In genomic region chr2:27489118-27489497, GRCh38 we compare ENCODE assay signal across 1 cellular context.
A peak's percentile ranks its signal among the peaks of the same experiment; 100 is the strongest.
TF ChIP-seq lines count a peak whose summit lies in the region.

No MANE protein-coding gene starts in this region.

TF ChIP-seq in HepG2, 621 proteins besides CTCF, POLR2A, EP300 and RAD21 (continues in another document):
- TF ChIP-seq ZNF253 (CRISPR knock-in tag; IDR thresholded peaks at IDR 0.05; ENCODE audit: borderline replicate concordance): no peak
- peak; percentile 33; the same call in 1 of the 2 replicates for TF ChIP-seq ZNF772 (CRISPR knock-in tag; IDR thresholded peaks at IDR 0.05)
- TF ChIP-seq FLYWCH1 (CRISPR knock-in tag; IDR thresholded peaks at IDR 0.05): no peak
- no peak for TF ChIP-seq PREB (CRISPR knock-in tag; IDR thresholded peaks at IDR 0.05)
- no peak for TF ChIP-seq ZNF33A (CRISPR knock-in tag; IDR thresholded peaks at IDR 0.05; ENCODE audit: borderline replicate concordance)
- TF ChIP-seq ARHGAP35 (CRISPR knock-in tag; IDR thresholded peaks at IDR 0.05; ENCODE audit: borderline replicate concordance): no peak
- TF ChIP-seq SRY (CRISPR knock-in tag; IDR thresholded peaks at IDR 0.05): no peak
- TF ChIP-seq ZNF775 (CRISPR knock-in tag; IDR thresholded peaks at IDR 0.05; ENCODE audit: borderline replicate concordance): no peak
- no peak for TF ChIP-seq ZNF326 (CRISPR knock-in tag; IDR thresholded peaks at IDR 0.05; ENCODE audit: borderline replicate concordance)
- TF ChIP-seq ZNF431 (CRISPR knock-in tag; IDR thresholded peaks at IDR 0.05; ENCODE audit: borderline replicate concordance, low read depth): peak; percentile 69; the same call in 1 of the 2 replicates
- TF ChIP-seq TSC22D2 (CRISPR knock-in tag; IDR thresholded peaks at IDR 0.05; ENCODE audit: borderline replicate concordance): no peak
- 0 out of 2 replicates have a peak, but pooled peaks have one; percentile 14 for TF ChIP-seq GATA4 (IDR thresholded peaks at IDR 0.05; ENCODE audit: borderline replicate concordance, low read depth)
- TF ChIP-seq ZNF142 (CRISPR knock-in tag; IDR thresholded peaks at IDR 0.05): 0 out of 2 replicates have a peak, but pooled peaks have one; percentile 28
- no peak for TF ChIP-seq ATF7 (IDR thresholded peaks at IDR 0.05)
- TF ChIP-seq ATF7 (CRISPR knock-in tag; IDR thresholded peaks at IDR 0.05): no peak
- peak; percentile 32; the same call in 1 of the 2 replicates for TF ChIP-seq ZFP41 (CRISPR knock-in tag; IDR thresholded peaks at IDR 0.05; ENCODE audit: borderline replicate concordance)
- no peak for TF ChIP-seq RBM39 (IDR thresholded peaks at IDR 0.05; ENCODE audit: low read depth, low read length, poor library complexity, severe bottlenecking)
- peak; percentile 34; the same call in 1 of the 2 replicates for TF ChIP-seq POGZ (CRISPR knock-in tag; IDR thresholded peaks at IDR 0.05)
- TF ChIP-seq GLI4 (CRISPR knock-in tag; IDR thresholded peaks at IDR 0.05; ENCODE audit: borderline replicate concordance): peak; percentile 42; the same call in 1 of the 2 replicates
- TF ChIP-seq ZNF619 (CRISPR knock-in tag; IDR thresholded peaks at IDR 0.05): 0 out of 2 replicates have a peak, but pooled peaks have one; percentile 11
- peak; percentile 70 for TF ChIP-seq ZNF121 (CRISPR knock-in tag; IDR thresholded peaks at IDR 0.05)
- no peak for TF ChIP-seq ARID4A (CRISPR knock-in tag; IDR thresholded peaks at IDR 0.05; ENCODE audit: borderline replicate concordance)
- TF ChIP-seq MAFG (CRISPR knock-in tag; IDR thresholded peaks at IDR 0.05): no peak
- TF ChIP-seq NFATC3 (CRISPR knock-in tag; IDR thresholded peaks at IDR 0.05): 0 out of 2 replicates have a peak, but pooled peaks have one; percentile 55
- TF ChIP-seq ZNF30 (CRISPR knock-in tag; IDR thresholded peaks at IDR 0.05): no peak; the same call in 1 of the 2 replicates
- TF ChIP-seq CENPT (CRISPR knock-in tag; IDR thresholded peaks at IDR 0.05; ENCODE audit: low read depth): no peak
- TF ChIP-seq TGIF2 (CRISPR knock-in tag; IDR thresholded peaks at IDR 0.05): no peak
- TF ChIP-seq HMG20B (CRISPR knock-in tag; conservative IDR thresholded peaks at IDR 0.05): no peak
- no peak for TF ChIP-seq ZNF674 (CRISPR knock-in tag; IDR thresholded peaks at IDR 0.05; ENCODE audit: low read depth)
- peak; percentile 42; the same call in 1 of the 2 replicates for TF ChIP-seq NR0B2 (CRISPR knock-in tag; IDR thresholded peaks at IDR 0.05)
- no peak for TF ChIP-seq ZNF572 (CRISPR knock-in tag; IDR thresholded peaks at IDR 0.05)
- TF ChIP-seq NCOA2 (CRISPR knock-in tag; IDR thresholded peaks at IDR 0.05): no peak
- no peak for TF ChIP-seq NFKB2 (CRISPR knock-in tag; IDR thresholded peaks at IDR 0.05; ENCODE audit: borderline replicate concordance)
- peak; percentile 6; the same call in 1 of the 2 replicates for TF ChIP-seq ZNF317 (CRISPR knock-in tag; IDR thresholded peaks at IDR 0.05)
- TF ChIP-seq ZNF556 (CRISPR knock-in tag; IDR thresholded peaks at IDR 0.05; ENCODE audit: borderline replicate concordance): no peak
- TF ChIP-seq FOSL2 (CRISPR knock-in tag; IDR thresholded peaks at IDR 0.05): no peak
- peak; percentile 34 for TF ChIP-seq ZNF407 (CRISPR knock-in tag; IDR thresholded peaks at IDR 0.05; ENCODE audit: not compliant biosample characterization)
- 0 out of 2 replicates have a peak, but pooled peaks have one; percentile 40 for TF ChIP-seq UBTF (CRISPR knock-in tag; IDR thresholded peaks at IDR 0.05)
- 0 out of 2 replicates have a peak, but pooled peaks have one; percentile 7 for TF ChIP-seq SALL2 (CRISPR knock-in tag; IDR thresholded peaks at IDR 0.05)
- 0 out of 2 replicates have a peak, but pooled peaks have one; percentile 61 for TF ChIP-seq ZNF737 (CRISPR knock-in tag; IDR thresholded peaks at IDR 0.05; ENCODE audit: borderline replicate concordance)
